1 cellular context compared by ENCODE assay signal in genomic region chr1:92599184-92599583, GRCh38.
TF ChIP-seq lines count a peak whose summit lies in the region.

No MANE protein-coding gene starts in this region.

TF ChIP-seq in GM12878, 131 proteins besides CTCF, POLR2A, EP300 and RAD21 (continued from another document):
- no peak for TF ChIP-seq ZBTB40 (IDR thresholded peaks at IDR 0.05; ENCODE audit: borderline replicate concordance)
- TF ChIP-seq, protein P1, sequence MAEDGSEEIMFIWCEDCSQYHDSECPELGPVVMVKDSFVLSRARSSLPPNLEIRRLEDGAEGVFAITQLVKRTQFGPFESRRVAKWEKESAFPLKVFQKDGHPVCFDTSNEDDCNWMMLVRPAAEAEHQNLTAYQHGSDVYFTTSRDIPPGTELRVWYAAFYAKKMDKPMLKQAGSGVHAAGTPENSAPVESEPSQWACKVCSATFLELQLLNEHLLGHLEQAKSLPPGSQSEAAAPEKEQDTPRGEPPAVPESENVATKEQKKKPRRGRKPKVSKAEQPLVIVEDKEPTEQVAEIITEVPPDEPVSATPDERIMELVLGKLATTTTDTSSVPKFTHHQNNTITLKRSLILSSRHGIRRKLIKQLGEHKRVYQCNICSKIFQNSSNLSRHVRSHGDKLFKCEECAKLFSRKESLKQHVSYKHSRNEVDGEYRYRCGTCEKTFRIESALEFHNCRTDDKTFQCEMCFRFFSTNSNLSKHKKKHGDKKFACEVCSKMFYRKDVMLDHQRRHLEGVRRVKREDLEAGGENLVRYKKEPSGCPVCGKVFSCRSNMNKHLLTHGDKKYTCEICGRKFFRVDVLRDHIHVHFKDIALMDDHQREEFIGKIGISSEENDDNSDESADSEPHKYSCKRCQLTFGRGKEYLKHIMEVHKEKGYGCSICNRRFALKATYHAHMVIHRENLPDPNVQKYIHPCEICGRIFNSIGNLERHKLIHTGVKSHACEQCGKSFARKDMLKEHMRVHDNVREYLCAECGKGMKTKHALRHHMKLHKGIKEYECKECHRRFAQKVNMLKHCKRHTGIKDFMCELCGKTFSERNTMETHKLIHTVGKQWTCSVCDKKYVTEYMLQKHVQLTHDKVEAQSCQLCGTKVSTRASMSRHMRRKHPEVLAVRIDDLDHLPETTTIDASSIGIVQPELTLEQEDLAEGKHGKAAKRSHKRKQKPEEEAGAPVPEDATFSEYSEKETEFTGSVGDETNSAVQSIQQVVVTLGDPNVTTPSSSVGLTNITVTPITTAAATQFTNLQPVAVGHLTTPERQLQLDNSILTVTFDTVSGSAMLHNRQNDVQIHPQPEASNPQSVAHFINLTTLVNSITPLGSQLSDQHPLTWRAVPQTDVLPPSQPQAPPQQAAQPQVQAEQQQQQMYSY (CRISPR knock-in tag; IDR thresholded peaks at IDR 0.05) = no peak
- TF ChIP-seq SMC3 (IDR thresholded peaks at IDR 0.05; ENCODE audit: borderline replicate concordance, low read length) = peak; percentile 75; the same call in 1 of the 2 replicates
